8 cellular contexts compared by ENCODE assay signal in the genomic region with DNA sequence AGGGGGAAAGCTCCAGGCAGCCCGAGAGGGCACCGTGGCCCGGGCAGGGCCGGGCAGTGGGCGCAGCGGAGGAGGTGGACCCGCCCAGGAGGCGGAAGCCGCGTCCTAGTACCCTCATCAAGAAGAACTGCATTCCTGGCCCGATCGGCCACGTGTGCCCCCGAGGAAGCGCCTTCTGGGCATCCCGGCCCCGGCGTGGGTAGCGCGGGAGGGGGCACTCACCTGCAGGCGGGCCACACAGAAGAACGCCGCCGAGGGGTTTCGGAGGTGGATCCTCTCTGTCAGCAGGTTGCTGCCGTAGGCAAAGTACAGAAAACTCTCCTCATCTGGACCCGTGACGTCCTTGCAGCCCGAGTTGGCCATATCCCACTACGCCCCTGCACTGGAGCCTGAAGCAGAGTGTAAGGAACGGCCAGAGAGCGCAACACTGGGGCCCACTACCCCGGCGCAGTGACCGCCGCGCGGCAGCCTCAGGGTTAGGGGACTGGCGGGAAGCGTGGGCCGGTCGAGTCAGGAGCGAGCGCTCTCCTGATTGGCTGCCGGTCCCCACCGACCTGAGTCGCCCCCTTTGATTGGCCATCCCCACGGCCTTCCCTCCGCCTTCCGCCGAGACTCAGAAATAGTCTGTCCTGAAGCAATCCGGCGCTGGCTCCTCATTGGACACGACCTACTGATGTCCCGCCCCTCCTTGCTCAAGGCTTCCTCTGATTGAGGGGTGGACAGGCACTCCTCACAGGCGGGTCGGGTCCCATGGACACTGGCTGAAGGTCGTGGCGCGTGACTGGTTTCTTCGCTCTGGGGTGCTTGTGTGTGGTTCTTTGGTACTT. TPM values are rescaled to one million over a fixed set of nuclear protein-coding genes. Genes with fewer than 3 reads are reported as not detected.
A peak's percentile ranks its signal among the peaks of the same experiment; 100 is the strongest.
DNase-seq lines count a peak whose midpoint lies in the region; ATAC-seq, FAIRE-seq and TF ChIP-seq lines count a peak whose summit lies in the region.

Gene GGCT (minus strand): TSS at position 483 of the 827 bp plus-strand sequence. CDS start 120 bp downstream, at position 363.

- no peaks in the 10 kb centered on the region for H4K20me1 ChIP-seq in OCI-LY3 (ENCODE audit: insufficient read depth, low read length)

- FAIRE-seq in D721Med (lab: Jason Lieb, UNC) = no peak

- H3K9ac ChIP-seq in OCI-LY3 (ENCODE audit: low read length) = peak within 1 kb of the TSS; percentile 83

- H3K4me1 ChIP-seq in OCI-LY3 (ENCODE audit: low read length) = peaks cover 11% of the 10 kb centered on the region

- peaks cover 23% of the 10 kb centered on the region for H3K79me2 ChIP-seq in OCI-LY3 (ENCODE audit: low read length)

- peak; percentile 75 for DNase-seq in D721Med (ENCODE audit: insufficient read length, low spot score)
- peak; percentile 97 for DNase-seq in HuH-7 (ENCODE audit: low spot score)
- DNase-seq in activated CD8-positive, alpha-beta memory T cell treated with anti-CD3 and anti-CD28 coated beads, Interleukin-2, amount 50 U/mL, for 48 hours = peak; percentile 95
- DNase-seq in endothelial cell (ENCODE audit: low spot score) = peak; percentile 94
- peak; percentile 99 for DNase-seq in midbrain (lab: John Stamatoyannopoulos, UW)
- peak; percentile 89 to 92 for DNase-seq in stimulated activated CD8-positive, alpha-beta memory T cell treated with anti-CD3 and anti-CD28 coated beads, Interleukin-2, amount 100 ng/mL, for 1 hour (ENCODE audit: low read depth in 2 of 2)

- H3K4me3 ChIP-seq in OCI-LY3 (ENCODE audit: low read length) = peak within 1 kb of the TSS; percentile 99

- H3K27ac ChIP-seq in OCI-LY3 (ENCODE audit: low read length) = no peak within 1 kb of the TSS

- no peaks in the 10 kb centered on the region for H3K27me3 ChIP-seq in OCI-LY3 (ENCODE audit: low read depth, low read length)

- H3K36me3 Mint-ChIP-seq in endothelial cell (ENCODE audit: low read depth, unreplicated experiment) = peaks cover 5% of the 10 kb centered on the region

- peak within 1 kb of the TSS; percentile 86 for H2AFZ ChIP-seq in OCI-LY3 (ENCODE audit: low read depth, low read length)

- TF ChIP-seq CTCF in D721Med (IDR thresholded peaks at IDR 0.05; ENCODE audit: insufficient read depth, missing control alignments) (no peak), OCI-LY3 (IDR thresholded peaks at IDR 0.05; ENCODE audit: low read depth, low read length) (no peak), endothelial cell (IDR thresholded peaks at IDR 0.05; ENCODE audit: unreplicated experiment) (no peak)

- H3K9me3 ChIP-seq in OCI-LY3 (ENCODE audit: insufficient read depth, low read length) = no peaks in the 10 kb centered on the region

- peaks cover 18% of the 10 kb centered on the region for H3K36me3 ChIP-seq in OCI-LY3 (replicated peaks; ENCODE audit: low read depth, low read length)

- no peaks in the 10 kb centered on the region for H3K9me3 Mint-ChIP-seq in endothelial cell (ENCODE audit: unreplicated experiment)

- no peaks in the 10 kb centered on the region for H3K27me3 Mint-ChIP-seq in endothelial cell (ENCODE audit: unreplicated experiment)

- H3K4me3 Mint-ChIP-seq in endothelial cell (ENCODE audit: unreplicated experiment) = peak within 1 kb of the TSS; percentile 94

- H3K4me1 Mint-ChIP-seq in endothelial cell (ENCODE audit: unreplicated experiment) = peaks cover 15% of the 10 kb centered on the region

- H3K27ac Mint-ChIP-seq in endothelial cell (ENCODE audit: unreplicated experiment) = peak within 1 kb of the TSS; percentile 42

- ATAC-seq in GM21515 (IDR thresholded peaks at IDR 0.05; ENCODE audit: unreplicated experiment) = peak; percentile 98

- H3K4me2 ChIP-seq in OCI-LY3 (ENCODE audit: low read length) = peak within 1 kb of the TSS; percentile 95

RNA-seq across cellular contexts. Expression of gene GGCT, which starts in this region (rescaled TPM):
- total RNA-seq in endothelial cell (ENCODE audit: unreplicated experiment) = 34.0 TPM
